In genomic region chrX:107755721-107756120, GRCh38 we compare ENCODE assay signal across 2 cellular contexts.
TF ChIP-seq lines count a peak whose summit lies in the region.

No MANE protein-coding gene starts in this region.

TF ChIP-seq in liver, 16 proteins besides CTCF, POLR2A, EP300 and RAD21:
- peak; percentile 48 for TF ChIP-seq NR2F2 (IDR thresholded peaks at IDR 0.05)
- no peak for TF ChIP-seq HNF4G (IDR thresholded peaks at IDR 0.05)

TF ChIP-seq in HepG2, 621 proteins besides CTCF, POLR2A, EP300 and RAD21:
- no peak for TF ChIP-seq ZNF720 (CRISPR knock-in tag; IDR thresholded peaks at IDR 0.05)
- TF ChIP-seq ZFP36 (IDR thresholded peaks at IDR 0.05; ENCODE audit: borderline replicate concordance, low read depth, low read length, partially characterized antibody): no peak
- TF ChIP-seq CHD4 (IDR thresholded peaks at IDR 0.05; ENCODE audit: borderline replicate concordance, low read length): no peak
- no peak for TF ChIP-seq ZFAT (CRISPR knock-in tag; conservative IDR thresholded peaks at IDR 0.05)
- no peak for TF ChIP-seq ZBTB39 (CRISPR knock-in tag; IDR thresholded peaks at IDR 0.05)
- no peak for TF ChIP-seq ZNF883 (CRISPR knock-in tag; IDR thresholded peaks at IDR 0.05; ENCODE audit: not compliant biosample characterization)
- no peak for TF ChIP-seq MEIS1 (CRISPR knock-in tag; IDR thresholded peaks at IDR 0.05; ENCODE audit: borderline replicate concordance)
- no peak for TF ChIP-seq AHR (CRISPR knock-in tag; IDR thresholded peaks at IDR 0.05)
- TF ChIP-seq ZBTB2 (CRISPR knock-in tag; IDR thresholded peaks at IDR 0.05; ENCODE audit: low read depth): no peak
- no peak for TF ChIP-seq CBX2 (IDR thresholded peaks at IDR 0.05; ENCODE audit: low read depth, low read length)
- no peak for TF ChIP-seq CBX2 (CRISPR knock-in tag; IDR thresholded peaks at IDR 0.05; ENCODE audit: low read depth)
- no peak for TF ChIP-seq RELA (CRISPR knock-in tag; IDR thresholded peaks at IDR 0.05)
- TF ChIP-seq ZNF329 (CRISPR knock-in tag; IDR thresholded peaks at IDR 0.05; ENCODE audit: low read depth): no peak
- no peak for TF ChIP-seq ZNF512 (CRISPR knock-in tag; IDR thresholded peaks at IDR 0.05)
- no peak for TF ChIP-seq SRF (IDR thresholded peaks at IDR 0.05; ENCODE audit: low read depth, low read length)
- TF ChIP-seq EED (CRISPR knock-in tag; IDR thresholded peaks at IDR 0.05): no peak
- TF ChIP-seq THAP11 (CRISPR knock-in tag; IDR thresholded peaks at IDR 0.05): no peak
- no peak for TF ChIP-seq IKZF1 (IDR thresholded peaks at IDR 0.05)
